1 cellular context compared by ENCODE assay signal in genomic region chr4:158671915-158672806, GRCh38.
TF ChIP-seq lines count a peak whose summit lies in the region.

TSS of gene ETFDH (plus strand) at chr4:158672296. CDS start at chr4:158672457, 161 bp downstream.

TF ChIP-seq in liver, 16 proteins besides CTCF, POLR2A, EP300 and RAD21 (continued from another document):
- TF ChIP-seq, protein P1, sequence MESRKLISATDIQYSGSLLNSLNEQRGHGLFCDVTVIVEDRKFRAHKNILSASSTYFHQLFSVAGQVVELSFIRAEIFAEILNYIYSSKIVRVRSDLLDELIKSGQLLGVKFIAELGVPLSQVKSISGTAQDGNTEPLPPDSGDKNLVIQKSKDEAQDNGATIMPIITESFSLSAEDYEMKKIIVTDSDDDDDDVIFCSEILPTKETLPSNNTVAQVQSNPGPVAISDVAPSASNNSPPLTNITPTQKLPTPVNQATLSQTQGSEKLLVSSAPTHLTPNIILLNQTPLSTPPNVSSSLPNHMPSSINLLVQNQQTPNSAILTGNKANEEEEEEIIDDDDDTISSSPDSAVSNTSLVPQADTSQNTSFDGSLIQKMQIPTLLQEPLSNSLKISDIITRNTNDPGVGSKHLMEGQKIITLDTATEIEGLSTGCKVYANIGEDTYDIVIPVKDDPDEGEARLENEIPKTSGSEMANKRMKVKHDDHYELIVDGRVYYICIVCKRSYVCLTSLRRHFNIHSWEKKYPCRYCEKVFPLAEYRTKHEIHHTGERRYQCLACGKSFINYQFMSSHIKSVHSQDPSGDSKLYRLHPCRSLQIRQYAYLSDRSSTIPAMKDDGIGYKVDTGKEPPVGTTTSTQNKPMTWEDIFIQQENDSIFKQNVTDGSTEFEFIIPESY (IDR thresholded peaks at IDR 0.05) = peak; percentile 96
